Comparison of ENCODE assay signal across 8 cellular contexts in genomic region chr9:132241840-132242620, GRCh38.
DNase-seq lines count a peak whose midpoint lies in the region; ATAC-seq, FAIRE-seq and TF ChIP-seq lines count a peak whose summit lies in the region.

No MANE protein-coding gene starts in this region.

- peak overlapping the region; percentile 91 for H3K23ac ChIP-seq in neuronal stem cell (ENCODE audit: low read depth, low read length, poor library complexity)

- DNase-seq in activated CD4-positive, alpha-beta T cell treated with anti-CD3 and anti-CD28 coated beads, Interleukin-2, amount 50 U/mL, for 4 hours: peak; percentile 46 to 51
- DNase-seq in neuronal stem cell (ENCODE audit: low spot score) (no peak), DMS153 treated with DMSO at 0.1 percent for 48 hours (lab: John Stamatoyannopoulos, UW; ENCODE audit: unreplicated experiment) (no peak), frontal cortex (ENCODE audit: low spot score in 2 of 2) (no peak)

- H2AFZ ChIP-seq in neuronal stem cell (ENCODE audit: low read length): peak overlapping the region; percentile 78

- 1% methylated on average over 56 to 81 of the region's 81 CpGs for WGBS in esophagus, 2 donors
- no CpG with 5 or more reads among the region's 81 CpGs for WGBS in neuronal stem cell (ENCODE audit: extremely low coverage in 2 of 2, insufficient read length in 2 of 2, insufficient replicate concordance in 1 of 2), 2 donors

- peak overlapping the region; percentile 61 for H2BK120ac ChIP-seq in neuronal stem cell (ENCODE audit: low read depth, low read length)

- 0 out of 2 replicates have a peak, but pooled peaks have one; percentile 3 for TF ChIP-seq CTCF in GM12874 (IDR thresholded peaks at IDR 0.05; ENCODE audit: insufficient read depth, low read depth, low read length)

- H2BK15ac ChIP-seq in neuronal stem cell (ENCODE audit: low read length): peak overlapping the region; percentile 94

- TF ChIP-seq EP300 in Ishikawa (IDR thresholded peaks at IDR 0.05; ENCODE audit: borderline replicate concordance): no peak

- H3K9me3 ChIP-seq in esophagus (ENCODE audit: control insufficient read depth in 2 of 2, insufficient read depth in 1 of 2, low read depth in 1 of 2, low read length in 1 of 2) (no peaks in the 10 kb centered on the region), neuronal stem cell (replicated peaks in 1 of 2; ENCODE audit: control insufficient read depth in 2 of 2, insufficient read depth in 1 of 2, low read depth in 1 of 2, low read length in 2 of 2) (no peaks in the 10 kb centered on the region)

- H3K14ac ChIP-seq in neuronal stem cell (ENCODE audit: low read length): peak overlapping the region; percentile 56

- H3K36me3 ChIP-seq in esophagus (ENCODE audit: control insufficient read depth in 2 of 2, insufficient read depth in 2 of 2, low read length in 1 of 2) (no peaks in the 10 kb centered on the region), neuronal stem cell (replicated peaks in 1 of 2; ENCODE audit: control insufficient read depth in 2 of 2, insufficient read depth in 2 of 2, low read length in 2 of 2) (no peaks in the 10 kb centered on the region)

- no peak overlapping the region for H3K27ac ChIP-seq in esophagus (ENCODE audit: low read depth in 2 of 2, low read length in 1 of 2)
- H3K27ac ChIP-seq in neuronal stem cell (replicated peaks; ENCODE audit: low read length): no peak overlapping the region

- H3K18ac ChIP-seq in neuronal stem cell (ENCODE audit: low read length): peak overlapping the region; percentile 90

- H3K9ac ChIP-seq in neuronal stem cell (ENCODE audit: low read depth, low read length, poor library complexity): peak overlapping the region; percentile 91

- no peak for FAIRE-seq in frontal cortex (lab: Jason Lieb, UNC)

- ATAC-seq in GM21367 (IDR thresholded peaks at IDR 0.05; ENCODE audit: unreplicated experiment): no peak

- H2AK5ac ChIP-seq in neuronal stem cell (ENCODE audit: low read depth, low read length): no peak overlapping the region

- no peak overlapping the region for H4K91ac ChIP-seq in neuronal stem cell (ENCODE audit: low read depth, low read length, poor library complexity)

- H2BK12ac ChIP-seq in neuronal stem cell (ENCODE audit: low read length): peak overlapping the region; percentile 41

- no peak for TF ChIP-seq RAD21 in Ishikawa (IDR thresholded peaks at IDR 0.05; ENCODE audit: low read depth)

- no peak overlapping the region for H4K8ac ChIP-seq in neuronal stem cell (ENCODE audit: low read depth, low read length)

- H3K4me3 ChIP-seq in esophagus (ENCODE audit: low read depth in 1 of 2, low read length in 2 of 2) (peak overlapping the region; percentile 54 to 71), neuronal stem cell (ENCODE audit: low read length in 2 of 2) (peak overlapping the region; percentile 47 to 83)

- peaks cover 1% of the 10 kb centered on the region for H3K79me1 ChIP-seq in neuronal stem cell (ENCODE audit: low read depth, low read length)

- no peak overlapping the region for H3K4ac ChIP-seq in neuronal stem cell (ENCODE audit: low read length)

- H3K4me1 ChIP-seq in esophagus (ENCODE audit: control insufficient read depth in 2 of 2, insufficient read depth in 2 of 2, low read length in 1 of 2) (peaks cover 0 to 10% of the 10 kb centered on the region in 2 donors), neuronal stem cell (ENCODE audit: control insufficient read depth in 2 of 2, insufficient read depth in 1 of 2, low read depth in 1 of 2, low read length in 2 of 2) (peaks cover 9 to 12% of the 10 kb centered on the region in 2 donors)

- peak overlapping the region; percentile 66 for H2BK5ac ChIP-seq in neuronal stem cell (ENCODE audit: low read length)

- peak overlapping the region; percentile 97 for H3K4me2 ChIP-seq in neuronal stem cell (ENCODE audit: insufficient read depth, low read length, poor library complexity, severe bottlenecking)

- peaks cover 0 to 3% of the 10 kb centered on the region in 2 donors for H3K27me3 ChIP-seq in esophagus (ENCODE audit: control insufficient read depth in 1 of 2, insufficient read depth in 2 of 2, low read length in 2 of 2)
- H3K27me3 ChIP-seq in neuronal stem cell (ENCODE audit: control insufficient read depth in 3 of 3, insufficient read depth in 3 of 3, low read depth in 1 of 3, low read length in 3 of 3): peaks cover 0 to 95% (median 25%) of the 10 kb centered on the region in 3 experiments

TF ChIP-seq in Ishikawa, 13 proteins besides CTCF, POLR2A, EP300 and RAD21:
- peak; percentile 41; the same call in 1 of the 2 replicates for TF ChIP-seq NFIC (IDR thresholded peaks at IDR 0.05)
- TF ChIP-seq MAX (IDR thresholded peaks at IDR 0.05): peak; percentile 63
- TF ChIP-seq TEAD4 (IDR thresholded peaks at IDR 0.05): no peak

Comparison
In these comparisons a context has a peak if more than half of its experiments do, and no peak if none do; other contexts are left out.
1. DNase-seq: peak in activated CD4-positive, alpha-beta T cell treated with anti-CD3 and anti-CD28 coated beads, Interleukin-2, amount 50 U/mL, for 4 hours (2 of 2); none in neuronal stem cell (single experiment), DMS153 treated with DMSO at 0.1 percent for 48 hours (single experiment) and frontal cortex (0 of 2).